In genomic region chr2:169141713-169142352, GRCh38 we compare ENCODE assay signal across 8 cellular contexts.
DNase-seq lines count a peak whose midpoint lies in the region; ATAC-seq and TF ChIP-seq lines count a peak whose summit lies in the region.

No MANE protein-coding gene starts in this region.

- in situ Hi-C loops in astrocyte of the cerebellum (cut with HindIII; ENCODE audit: low sequenced_read_pairs), result no loop called here

- no CpG with 5 or more reads among the region's 10 CpGs for WGBS in iPS DF 6.9 (ENCODE audit: insufficient coverage, insufficient read length)

- no peak overlapping the region for H3K4me3 ChIP-seq in CD8-positive, alpha-beta memory T cell (ENCODE audit: low read length)
- no peak overlapping the region for H3K4me3 ChIP-seq in astrocyte of the cerebellum (ENCODE audit: low read depth, low read length)
- no peak overlapping the region for H3K4me3 ChIP-seq in iPS DF 6.9 (ENCODE audit: low read length)

- H3K27me3 Mint-ChIP-seq in CD8-positive, alpha-beta memory T cell, result peaks cover 0 to 3% of the 10 kb centered on the region in 2 donors

- no peak overlapping the region for H3K4me3 Mint-ChIP-seq in CD8-positive, alpha-beta memory T cell

- TF ChIP-seq CTCF in astrocyte of the cerebellum (IDR thresholded peaks at IDR 0.05; ENCODE audit: low read depth, low read length, missing control alignments), result peak; percentile 95

- H3K27ac ChIP-seq in CD8-positive, alpha-beta memory T cell (ENCODE audit: low read depth, low read length), result no peak overlapping the region
- H3K27ac ChIP-seq in iPS DF 6.9 (ENCODE audit: low read length), result no peak overlapping the region

- H3K4me1 ChIP-seq in CD8-positive, alpha-beta memory T cell (ENCODE audit: insufficient read depth, low read length), result no peaks in the 10 kb centered on the region
- H3K4me1 ChIP-seq in iPS DF 6.9 (ENCODE audit: control insufficient read depth, insufficient read depth, low read length), result 0 out of 2 replicates have a peak, but pooled peaks cover 1% of the 10 kb centered on the region

- DNase-seq in CD8-positive, alpha-beta memory T cell, result peak; percentile 37 to 67 (median 53)
- DNase-seq in LoVo (ENCODE audit: low spot score) (peak; percentile 66), T-helper 2 cell (peak in 4 of 5 experiments; percentile 29 to 46 (median 30)), astrocyte of the cerebellum (ENCODE audit: low read depth) (peak; percentile 35), iPS DF 6.9 (ENCODE audit: low read depth, low spot score) (peak; percentile 43)
- peak; percentile 15 to 36 for DNase-seq in stimulated activated CD4-positive, alpha-beta T cell treated with anti-CD3 and anti-CD28 coated beads, Interleukin-1b, Interleukin-23, amount 100 ng/mL, for 1 hour (ENCODE audit: low read depth in 2 of 2)

- ATAC-seq in GM21360 (IDR thresholded peaks at IDR 0.05; ENCODE audit: unreplicated experiment) (peak; percentile 70), HG03139 (IDR thresholded peaks at IDR 0.05; ENCODE audit: unreplicated experiment) (no peak)

- H3K36me3 Mint-ChIP-seq in CD8-positive, alpha-beta memory T cell, result no peaks in the 10 kb centered on the region

- POLR2A ChIA-PET in CD8-positive, alpha-beta memory T cell (lab: Charles Lee), result no interaction called here

- H3K9me3 Mint-ChIP-seq in CD8-positive, alpha-beta memory T cell, result no peaks in the 10 kb centered on the region

- H3K9me3 ChIP-seq in CD8-positive, alpha-beta memory T cell (ENCODE audit: low read length), result no peaks in the 10 kb centered on the region
- no peaks in the 10 kb centered on the region for H3K9me3 ChIP-seq in iPS DF 6.9 (ENCODE audit: control insufficient read depth, insufficient read depth, low read length)

- H3K27ac Mint-ChIP-seq in CD8-positive, alpha-beta memory T cell, result no peak overlapping the region

- H3K4me1 Mint-ChIP-seq in CD8-positive, alpha-beta memory T cell, result no peaks in the 10 kb centered on the region

- no peaks in the 10 kb centered on the region for H3K27me3 ChIP-seq in CD8-positive, alpha-beta memory T cell (ENCODE audit: insufficient read depth, low read length, poor library complexity, severe bottlenecking)
- H3K27me3 ChIP-seq in iPS DF 6.9 (ENCODE audit: control insufficient read depth, insufficient read depth, low read length), result no peaks in the 10 kb centered on the region

- no peaks in the 10 kb centered on the region for H3K36me3 ChIP-seq in CD8-positive, alpha-beta memory T cell (ENCODE audit: insufficient read depth, low read length)
- H3K36me3 ChIP-seq in iPS DF 6.9 (ENCODE audit: control insufficient read depth, insufficient read depth, low read length), result no peaks in the 10 kb centered on the region

- CTCF ChIA-PET in CD8-positive, alpha-beta memory T cell (lab: Charles Lee), result interaction anchor here (0.7 to 7.5 kb wide), 12 partner anchors 11 to 183 kb away, joined by 3 to 147 read pairs (median 4); no protein-coding TSS in a partner anchor
